17 cellular contexts compared by ENCODE assay signal in genomic region chr5:90551376-90551775, GRCh38.
"Had no signal": no experiment of that assay in that cellular context is flagged by ENCODE, and none has a peak within 500 bp of the region (broad histone marks: within the 10 kb centered on the region; RNA-seq: fewer than 3 reads in every experiment).

No MANE protein-coding gene starts in this region.

- H3K36me3 Mint-ChIP-seq: activated naive CD4-positive, alpha-beta T cell treated with anti-CD3 and anti-CD28 coated beads, Interleukin-2, amount 50 U/mL, for 24 hours; stimulated activated effector memory CD8-positive, alpha-beta T cell treated with anti-CD3 and anti-CD28 coated beads, Interleukin-12 subunit alpha, Interleukin-12 subunit beta, amount 100 ng/mL, for 72 hours had no signal

- H3K9me3 Mint-ChIP-seq: activated naive CD4-positive, alpha-beta T cell treated with anti-CD3 and anti-CD28 coated beads, Interleukin-2, amount 50 U/mL, for 24 hours; stimulated activated effector memory CD8-positive, alpha-beta T cell treated with anti-CD3 and anti-CD28 coated beads, Interleukin-12 subunit alpha, Interleukin-12 subunit beta, amount 100 ng/mL, for 72 hours had no signal

- H3K4me3 ChIP-seq: body of pancreas, cardiac muscle cell, stomach, suprapubic skin, tibial nerve had no signal

- DNase-seq: activated gamma-delta T cell treated with Interleukin-2 at 50 U/mL for 16 hours; activated T-cell treated with anti-CD3 and anti-CD28 coated beads, Interleukin-2, amount 50 U/mL, for 1 hour; anterior cingulate cortex; body of pancreas; left colon; mesenchymal stem cell; small intestine; stimulated activated CD4-positive, alpha-beta T cell treated with anti-CD3 and anti-CD28 coated beads, Interleukin-2, amount 100 ng/mL, for 24 hours; stomach; WERI-Rb-1 had no signal

- H3K27ac ChIP-seq: body of pancreas, cardiac muscle cell, epithelial cell of prostate, stomach, suprapubic skin, tibial nerve, WERI-Rb-1 had no signal

- H3K27ac Mint-ChIP-seq: activated naive CD4-positive, alpha-beta T cell treated with anti-CD3 and anti-CD28 coated beads, Interleukin-2, amount 50 U/mL, for 24 hours; stimulated activated effector memory CD8-positive, alpha-beta T cell treated with anti-CD3 and anti-CD28 coated beads, Interleukin-12 subunit alpha, Interleukin-12 subunit beta, amount 100 ng/mL, for 72 hours had no signal

- ATAC-seq: body of pancreas; left colon; sciatic nerve; stimulated activated effector memory CD8-positive, alpha-beta T cell treated with anti-CD3 and anti-CD28 coated beads, Interleukin-12 subunit alpha, Interleukin-12 subunit beta, amount 100 ng/mL, for 72 hours had no signal

- H3K4me1 ChIP-seq: suprapubic skin, tibial nerve had no signal

- H3K36me3 ChIP-seq: cardiac muscle cell, stomach, suprapubic skin, tibial nerve, WERI-Rb-1 had no signal

- H3K9me3 ChIP-seq: stomach, suprapubic skin, tibial nerve had no signal

- H3K4me1 Mint-ChIP-seq: activated naive CD4-positive, alpha-beta T cell treated with anti-CD3 and anti-CD28 coated beads, Interleukin-2, amount 50 U/mL, for 24 hours; stimulated activated effector memory CD8-positive, alpha-beta T cell treated with anti-CD3 and anti-CD28 coated beads, Interleukin-12 subunit alpha, Interleukin-12 subunit beta, amount 100 ng/mL, for 72 hours had no signal

- H3K4me3 Mint-ChIP-seq: activated naive CD4-positive, alpha-beta T cell treated with anti-CD3 and anti-CD28 coated beads, Interleukin-2, amount 50 U/mL, for 24 hours; stimulated activated effector memory CD8-positive, alpha-beta T cell treated with anti-CD3 and anti-CD28 coated beads, Interleukin-12 subunit alpha, Interleukin-12 subunit beta, amount 100 ng/mL, for 72 hours had no signal

- H3K27me3 ChIP-seq: body of pancreas, tibial nerve had no signal
